ENCODE assay signal across 8 cellular contexts in genomic region chr1:230104395-230105244, GRCh38. TPM values are rescaled to one million over a fixed set of nuclear protein-coding genes. Genes with fewer than 3 reads are reported as not detected.
DNase-seq lines count a peak whose midpoint lies in the region; ATAC-seq and TF ChIP-seq lines count a peak whose summit lies in the region.

No MANE protein-coding gene starts in this region.

- peak; percentile 63 for DNase-seq in activated gamma-delta T cell treated with Interleukin-2 at 50 U/mL for 16 hours
- no peak for DNase-seq in activated gamma-delta T cell (lab: John Stamatoyannopoulos, UW)
- peak; percentile 88 for DNase-seq in NCI-H510A treated with DMSO at 0.1 percent for 48 hours (lab: John Stamatoyannopoulos, UW)
- peak; percentile 46 to 68 (median 65) for DNase-seq in activated CD8-positive, alpha-beta memory T cell treated with anti-CD3 and anti-CD28 coated beads for 48 hours (ENCODE audit: low read depth in 2 of 3, low spot score in 2 of 3)
- DNase-seq in endothelial cell (ENCODE audit: low spot score), result peak; percentile 18
- DNase-seq in stimulated activated CD8-positive, alpha-beta memory T cell treated with anti-CD3 and anti-CD28 coated beads, Interleukin-4, amount 100 ng/mL, for 4 hours (ENCODE audit: low read depth in 2 of 2, low spot score in 1 of 2), result peak; percentile 41 to 62

- no peak overlapping the region for H3K27ac Mint-ChIP-seq in endothelial cell (ENCODE audit: unreplicated experiment)

- peak overlapping the region in 1 of 2 donors; percentile 52 for H3K4me3 ChIP-seq in mucosa of rectum (ENCODE audit: low read length in 2 of 2)

- ATAC-seq in HG03108 (IDR thresholded peaks at IDR 0.05; ENCODE audit: unreplicated experiment), result peak; percentile 45

- H3K9me3 Mint-ChIP-seq in endothelial cell (ENCODE audit: unreplicated experiment), result no peaks in the 10 kb centered on the region

- peaks cover 2% of the 10 kb centered on the region for H3K27me3 Mint-ChIP-seq in endothelial cell (ENCODE audit: unreplicated experiment)

- peaks cover 32% of the 10 kb centered on the region for H3K4me1 Mint-ChIP-seq in endothelial cell (ENCODE audit: unreplicated experiment)

- H3K27me3 ChIP-seq in mucosa of rectum (ENCODE audit: control insufficient read depth in 2 of 2, insufficient read depth in 2 of 2, low read length in 2 of 2), result no peaks in the 10 kb centered on the region

- peaks cover 20 to 26% of the 10 kb centered on the region in 2 donors for H3K4me1 ChIP-seq in mucosa of rectum (ENCODE audit: control insufficient read depth in 2 of 2, insufficient read depth in 2 of 2, low read length in 2 of 2)

- H3K36me3 Mint-ChIP-seq in endothelial cell (ENCODE audit: low read depth, unreplicated experiment), result no peaks in the 10 kb centered on the region

- H3K36me3 ChIP-seq in mucosa of rectum (ENCODE audit: control insufficient read depth in 2 of 2, insufficient read depth in 2 of 2, low read length in 2 of 2), result no peaks in the 10 kb centered on the region

- H3K4me3 Mint-ChIP-seq in endothelial cell (ENCODE audit: unreplicated experiment), result no peak overlapping the region

- TF ChIP-seq CTCF in endothelial cell (IDR thresholded peaks at IDR 0.05; ENCODE audit: unreplicated experiment), result no peak

- peak overlapping the region; percentile 1 to 28 for H3K9ac ChIP-seq in mucosa of rectum (ENCODE audit: low read depth in 1 of 2, low read length in 2 of 2)

- H3K9me3 ChIP-seq in mucosa of rectum (ENCODE audit: control insufficient read depth in 2 of 2, low read length in 2 of 2), result no peaks in the 10 kb centered on the region

- H3K27ac ChIP-seq in mucosa of rectum (ENCODE audit: low read depth in 2 of 2, low read length in 2 of 2), result peak overlapping the region; percentile 17 to 61

RNA-seq across cellular contexts. Expression of gene GALNT2, which starts 37.6 kb away (rescaled TPM):
- total RNA-seq in endothelial cell (ENCODE audit: unreplicated experiment), result 74.8 TPM
